In genomic region chr14:103563089-103563620, GRCh38 we compare ENCODE assay signal across 8 cellular contexts. TPM values are rescaled to one million over a fixed set of nuclear protein-coding genes. Genes with fewer than 3 reads are reported as not detected.
DNase-seq lines count a peak whose midpoint lies in the region; ATAC-seq and TF ChIP-seq lines count a peak whose summit lies in the region.

No MANE protein-coding gene starts in this region.

- peak overlapping the region; percentile 84 for H3K27ac ChIP-seq in PC-3 (ENCODE audit: low read length)
- peak overlapping the region; percentile 77 to 99 (median 94) for H3K27ac ChIP-seq in dorsolateral prefrontal cortex
- H3K27ac ChIP-seq in muscle layer of duodenum (ENCODE audit: low read length) = peak overlapping the region; percentile 13

- TF ChIP-seq CTCF in PC-3 (conservative IDR thresholded peaks at IDR 0.05; ENCODE audit: low read depth, low read length) (no peak), dorsolateral prefrontal cortex (IDR thresholded peaks at IDR 0.05 in 54 of 56, conservative IDR thresholded peaks at IDR 0.05 in 2 of 56; ENCODE audit: low read depth in 1 of 56, partially characterized antibody in 56 of 56) (peak in 12 of 56 donors; percentile 1 to 36 (median 8))

- peak overlapping the region; percentile 92 for H3K4me2 ChIP-seq in PC-3 (ENCODE audit: low read length)

- CTCF ChIA-PET in PC-3 (lab: Charles Lee) = no interaction called here

- TSS peak; percentile 63 for BruUV-seq in PC-3 (replicated peaks; lab: Mats Ljungman, UMichigan)

- H3K9ac ChIP-seq in PC-3 (ENCODE audit: low read length) = peak overlapping the region; percentile 97

- intact Hi-C loops in PC-3 (cut with micrococcal nuclease) = no loop called here
- intact Hi-C loops in dorsolateral prefrontal cortex (cut with DNase I) = loop anchor here (5.0 to 10.0 kb wide), 3 partner anchors 64 to 362 kb away; partner anchors contain the start of genes KLC1 (in 1 of the 2), TDRD9 (in 1 of the 2), XRCC3 (in 1 of the 2) and ZFYVE21 (in 1 of the 2)

- no peaks in the 10 kb centered on the region for H3K9me3 ChIP-seq in PC-3 (ENCODE audit: low read length)
- no peaks in the 10 kb centered on the region for H3K9me3 ChIP-seq in muscle layer of duodenum (ENCODE audit: control insufficient read depth in 1 of 2, low read length in 2 of 2)

- no peaks in the 10 kb centered on the region for H3K27me3 ChIP-seq in PC-3 (ENCODE audit: low read length)
- no peaks in the 10 kb centered on the region for H3K27me3 ChIP-seq in dorsolateral prefrontal cortex
- H3K27me3 ChIP-seq in muscle layer of duodenum (ENCODE audit: low read depth, low read length) = no peaks in the 10 kb centered on the region

- POLR2A ChIA-PET in PC-3 (lab: Charles Lee; ENCODE audit: unreplicated experiment) = no interaction called here

- peaks cover 97% of the 10 kb centered on the region for H3K79me2 ChIP-seq in PC-3 (ENCODE audit: low read length)

- H3K36me3 ChIP-seq in PC-3 (ENCODE audit: low read depth, low read length) (peaks cover 24% of the 10 kb centered on the region), muscle layer of duodenum (ENCODE audit: control insufficient read depth in 1 of 2, insufficient read depth in 2 of 2, low read length in 2 of 2) (peaks cover 24% of the 10 kb centered on the region in 2 donors)

- H3K4me1 ChIP-seq in PC-3 (ENCODE audit: insufficient read depth, low read length) (peaks cover 37% of the 10 kb centered on the region), muscle layer of duodenum (ENCODE audit: control insufficient read depth in 1 of 2, insufficient read depth in 2 of 2, low read length in 2 of 2) (peaks cover 12 to 43% of the 10 kb centered on the region in 2 donors)

- H3K4me3 ChIP-seq in PC-3 (ENCODE audit: low read length) (peak overlapping the region; percentile 89), dorsolateral prefrontal cortex (peak overlapping the region; percentile 70 to 100 (median 98)), muscle layer of duodenum (ENCODE audit: low read depth in 1 of 2, low read length in 2 of 2) (peak overlapping the region; percentile 77 to 98)

- DNase-seq in activated T-cell treated with anti-CD3 and anti-CD28 coated beads for 24 hours (ENCODE audit: low read depth) = peak; percentile 15
- DNase-seq in activated T-cell treated with anti-CD3 and anti-CD28 coated beads for 4 hours = no peak
- peak; percentile 60 for DNase-seq in PC-3
- peak in 1 of 10 donors; percentile 55 for DNase-seq in dorsolateral prefrontal cortex
- no peak for DNase-seq in NCI-H1105 (lab: John Stamatoyannopoulos, UW)
- DNase-seq in effector CD4-positive, alpha-beta T cell = no peak

- peaks cover 31% of the 10 kb centered on the region for H4K20me1 ChIP-seq in PC-3 (ENCODE audit: low read length)

- ATAC-seq in HG03045 (IDR thresholded peaks at IDR 0.05; ENCODE audit: unreplicated experiment) (peak; percentile 33), PC-3 (peak; percentile 48)

- H3K9me2 ChIP-seq in PC-3 (replicated peaks; ENCODE audit: low read length) = no peaks in the 10 kb centered on the region

- no peaks in the 10 kb centered on the region for H3F3A ChIP-seq in PC-3 (ENCODE audit: low read length, unreplicated experiment)

- peak overlapping the region; percentile 80 for H2AFZ ChIP-seq in PC-3 (ENCODE audit: low read length)

RNA-seq across cellular contexts. Expression of gene COA8, which starts 0.4 kb away (rescaled TPM):
- total RNA-seq in PC-3 (2014; rRNA removed) (52.7 and 62.3 TPM in 2 replicates), dorsolateral prefrontal cortex (10 to 100 TPM; 21.7 to 47.0 (median 35.6) TPM)

RNA-seq across cellular contexts. Expression of gene BAG5, which starts 0.7 kb away (rescaled TPM):
- 28.1 and 33.0 TPM in 2 replicates for total RNA-seq in PC-3 (2014; rRNA removed)
- 10 to 100 TPM; 25.3 to 45.6 (median 35.3) TPM for total RNA-seq in dorsolateral prefrontal cortex

RNA-seq across cellular contexts. Expression of gene TRMT61A, which starts 34.2 kb away (rescaled TPM):
- total RNA-seq in PC-3 (2014; rRNA removed) (51.2 and 72.9 TPM in 2 replicates), dorsolateral prefrontal cortex (10 to 100 TPM in 119 of 120 experiments, 1 to 10 TPM in 1; 9.8 to 20.3 (median 14.3) TPM)

RNA-seq across cellular contexts. Expression of gene CKB, which starts 40.5 kb away (rescaled TPM):
- total RNA-seq in PC-3 (2014; rRNA removed) (299 and 324 TPM in 2 replicates), dorsolateral prefrontal cortex (1,000 to 10,000 TPM; 1,109 to 2,418 (median 1,592) TPM)

Comparison
In these comparisons a context has a peak if more than half of its experiments do, and no peak if none do; other contexts are left out.
1. DNase-seq: peak in activated T-cell treated with anti-CD3 and anti-CD28 coated beads for 24 hours (single experiment) and PC-3 (single experiment); none in activated T-cell treated with anti-CD3 and anti-CD28 coated beads for 4 hours (single experiment), NCI-H1105 (single experiment) and effector CD4-positive, alpha-beta T cell (single experiment).
2. H3K27ac ChIP-seq: peak in every context shown above with its lines; median percentile 94 in dorsolateral prefrontal cortex; 84 in PC-3; 13 in muscle layer of duodenum.
3. Peak in every context shown above with its lines, with median percentiles within 50 percentile points of each other: H3K4me3 ChIP-seq.